In the genomic region with DNA sequence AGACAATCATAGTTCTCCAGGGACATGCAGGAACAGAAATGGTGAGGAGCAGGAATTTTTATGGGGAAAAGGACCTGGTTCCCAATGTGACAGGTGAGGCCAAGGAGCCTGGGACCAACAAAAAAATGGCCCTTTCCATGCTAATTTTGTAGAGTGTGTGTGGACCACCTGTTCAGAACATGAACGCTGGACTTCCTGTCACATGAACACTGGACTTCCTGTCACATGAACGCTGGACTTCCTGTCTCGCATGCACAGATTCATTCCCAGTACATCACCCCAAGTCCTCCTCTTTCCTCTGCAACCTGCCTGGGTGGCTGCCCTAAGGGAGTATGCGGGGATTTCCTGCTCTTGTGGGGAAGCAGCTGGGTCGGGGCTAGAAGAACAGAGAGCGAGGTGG, we compare ENCODE assay signal across 1 cellular context.
TF ChIP-seq lines count a peak whose summit lies in the region.

No MANE protein-coding gene starts in this region.

TF ChIP-seq in GM12878, 131 proteins besides CTCF, POLR2A, EP300 and RAD21 (continued from another document):
- TF ChIP-seq, protein P1, sequence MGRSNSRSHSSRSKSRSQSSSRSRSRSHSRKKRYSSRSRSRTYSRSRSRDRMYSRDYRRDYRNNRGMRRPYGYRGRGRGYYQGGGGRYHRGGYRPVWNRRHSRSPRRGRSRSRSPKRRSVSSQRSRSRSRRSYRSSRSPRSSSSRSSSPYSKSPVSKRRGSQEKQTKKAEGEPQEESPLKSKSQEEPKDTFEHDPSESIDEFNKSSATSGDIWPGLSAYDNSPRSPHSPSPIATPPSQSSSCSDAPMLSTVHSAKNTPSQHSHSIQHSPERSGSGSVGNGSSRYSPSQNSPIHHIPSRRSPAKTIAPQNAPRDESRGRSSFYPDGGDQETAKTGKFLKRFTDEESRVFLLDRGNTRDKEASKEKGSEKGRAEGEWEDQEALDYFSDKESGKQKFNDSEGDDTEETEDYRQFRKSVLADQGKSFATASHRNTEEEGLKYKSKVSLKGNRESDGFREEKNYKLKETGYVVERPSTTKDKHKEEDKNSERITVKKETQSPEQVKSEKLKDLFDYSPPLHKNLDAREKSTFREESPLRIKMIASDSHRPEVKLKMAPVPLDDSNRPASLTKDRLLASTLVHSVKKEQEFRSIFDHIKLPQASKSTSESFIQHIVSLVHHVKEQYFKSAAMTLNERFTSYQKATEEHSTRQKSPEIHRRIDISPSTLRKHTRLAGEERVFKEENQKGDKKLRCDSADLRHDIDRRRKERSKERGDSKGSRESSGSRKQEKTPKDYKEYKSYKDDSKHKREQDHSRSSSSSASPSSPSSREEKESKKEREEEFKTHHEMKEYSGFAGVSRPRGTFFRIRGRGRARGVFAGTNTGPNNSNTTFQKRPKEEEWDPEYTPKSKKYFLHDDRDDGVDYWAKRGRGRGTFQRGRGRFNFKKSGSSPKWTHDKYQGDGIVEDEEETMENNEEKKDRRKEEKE (IDR thresholded peaks at IDR 0.05), result no peak
- TF ChIP-seq FOXK2 (IDR thresholded peaks at IDR 0.05) (no peak), DPF2 (IDR thresholded peaks at IDR 0.05) (no peak), GABPA (IDR thresholded peaks at IDR 0.05; ENCODE audit: low read depth) (peak; percentile 78), NR2C2 (IDR thresholded peaks at IDR 0.05; ENCODE audit: borderline replicate concordance, control insufficient read depth, insufficient read length, low read depth) (no peak), NR2F1 (conservative IDR thresholded peaks at IDR 0.05) (no peak), RAD51 (IDR thresholded peaks at IDR 0.05) (peak; percentile 53; the same call in 1 of the 2 replicates)
